Comparison of ENCODE assay signal across 8 cellular contexts in genomic region chr21:33374080-33374873, GRCh38. TPM values are rescaled to one million over a fixed set of nuclear protein-coding genes. Genes with fewer than 3 reads are reported as not detected.
A peak's percentile ranks its signal among the peaks of the same experiment; 100 is the strongest.
DNase-seq lines count a peak whose midpoint lies in the region; TF ChIP-seq lines count a peak whose summit lies in the region.

No MANE protein-coding gene starts in this region.

- DNase-seq in GM12865 (ENCODE audit: low read depth) (peak; percentile 77), HT1080 (ENCODE audit: low read depth) (peak; percentile 63), SIG-M5 treated with dmso at 0.1 percent for 504 hours (lab: John Stamatoyannopoulos, UW; ENCODE audit: unreplicated experiment) (peak; percentile 95), astrocyte of the cerebellum (ENCODE audit: low read depth) (peak; percentile 28), iPS-NIHi11 (ENCODE audit: low spot score) (peak; percentile 45), GM19238 (ENCODE audit: insufficient read length, low spot score) (no peak), HK-2 (ENCODE audit: unreplicated experiment) (no peak)
- peak; percentile 24 to 35 for DNase-seq in stimulated activated CD8-positive, alpha-beta memory T cell treated with anti-CD3 and anti-CD28 coated beads, Interleukin-2, amount 100 ng/mL, for 1 hour (ENCODE audit: low read depth in 2 of 2)

- TF ChIP-seq CTCF in GM12865 (IDR thresholded peaks at IDR 0.05; ENCODE audit: insufficient read depth, low read depth, low read length, missing control alignments), result peak; percentile 60
- TF ChIP-seq CTCF in astrocyte of the cerebellum (IDR thresholded peaks at IDR 0.05; ENCODE audit: low read depth, low read length, missing control alignments), result peak; percentile 72

- no peak overlapping the region for H3K4me3 ChIP-seq in GM12865 (ENCODE audit: low read depth, low read length)
- no peak overlapping the region for H3K4me3 ChIP-seq in astrocyte of the cerebellum (ENCODE audit: low read depth, low read length)

- in situ Hi-C loops in astrocyte of the cerebellum (cut with HindIII; ENCODE audit: low sequenced_read_pairs), result no loop called here

RNA-seq across cellular contexts. Expression of gene IFNGR2, which starts 28.9 kb away (rescaled TPM):
- 36.8 and 47.2 TPM in 2 replicates for total RNA-seq in HT1080 (2014; rRNA removed; shearing (Covaris generic))
- 62.9 and 67.1 TPM in 2 replicates for polyA plus RNA-seq in HT1080 (2015; cell fraction: cytosol; rRNA removed)
- 14.6 and 17.0 TPM in 2 replicates for polyA plus RNA-seq in HT1080 (2015; cell fraction: nucleus; rRNA removed)

RNA-seq across cellular contexts. Expression of gene IFNAR1, which starts 49.5 kb away (rescaled TPM):
- total RNA-seq in HT1080 (2014; rRNA removed; shearing (Covaris generic)), result 9.6 and 11.1 TPM in 2 replicates
- polyA plus RNA-seq in HT1080 (2015; cell fraction: cytosol; rRNA removed), result 17.2 and 27.4 TPM in 2 replicates
- 8.3 TPM in 2 replicates for polyA plus RNA-seq in HT1080 (2015; cell fraction: nucleus; rRNA removed)

Comparison
In these comparisons a context has a peak if more than half of its experiments do, and no peak if none do; other contexts are left out.
1. DNase-seq: peak in GM12865 (single experiment), HT1080 (single experiment), SIG-M5 treated with dmso at 0.1 percent for 504 hours (single experiment), astrocyte of the cerebellum (single experiment), iPS-NIHi11 (single experiment) and stimulated activated CD8-positive, alpha-beta memory T cell treated with anti-CD3 and anti-CD28 coated beads, Interleukin-2, amount 100 ng/mL, for 1 hour (2 of 2); none in GM19238 (single experiment) and HK-2 (single experiment).